Comparison of ENCODE assay signal across 1 cellular context in genomic region chr2:120439637-120440384, GRCh38.
TF ChIP-seq lines count a peak whose summit lies in the region.

No MANE protein-coding gene starts in this region.

TF ChIP-seq in HepG2, 621 proteins besides CTCF, POLR2A, EP300 and RAD21 (continued from another document):
- no peak for TF ChIP-seq ZNF543 (CRISPR knock-in tag; IDR thresholded peaks at IDR 0.05)
TF ChIP-seq in HepG2: peak in this region for 11.
